ENCODE assay signal across 11 cellular contexts in the genomic region with DNA sequence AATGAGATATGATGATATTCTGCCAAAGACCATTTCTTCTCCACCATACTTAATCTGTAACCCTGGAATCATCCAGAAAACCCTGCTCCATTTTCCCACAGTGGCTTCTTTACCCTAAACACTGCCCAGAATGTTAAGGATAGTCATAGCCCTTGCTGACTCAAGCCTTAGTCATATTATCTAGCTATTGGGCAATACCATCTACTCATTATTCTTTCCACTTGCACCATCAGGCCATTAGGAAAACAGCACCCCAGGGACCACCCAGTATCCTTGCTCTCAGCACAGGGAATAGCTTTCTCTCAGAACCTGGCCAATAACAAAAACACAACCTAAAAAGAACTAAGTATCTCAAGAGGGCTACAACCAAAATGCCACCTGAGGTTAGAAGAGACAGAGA.
DNase-seq lines count a peak whose midpoint lies in the region; ATAC-seq and TF ChIP-seq lines count a peak whose summit lies in the region.
"Had no signal": no experiment of that assay in that cellular context is flagged by ENCODE, and none has a peak within 500 bp of the region (broad histone marks: within the 10 kb centered on the region; RNA-seq: fewer than 3 reads in every experiment).

No MANE protein-coding gene starts in this region.

- peaks cover 48% of the 10 kb centered on the region for H3F3A ChIP-seq in SK-N-SH (replicated peaks; ENCODE audit: insufficient read depth)

- H2AFZ ChIP-seq in SK-N-SH (ENCODE audit: low read depth): no peak overlapping the region

- CTCF ChIA-PET in SK-N-SH (lab: Yijun Ruan, JAX): no interaction called here

- H3K79me2 ChIP-seq in SK-N-SH (ENCODE audit: insufficient read depth) (no peaks in the 10 kb centered on the region), mesendoderm (ENCODE audit: control insufficient read depth, insufficient read depth, low read length) (no peaks in the 10 kb centered on the region)

- no peak overlapping the region for H3K4ac ChIP-seq in mesendoderm (ENCODE audit: low read depth, low read length)

- H3K36me3 Mint-ChIP-seq in activated T-helper 17 cell treated with anti-CD3 and anti-CD28 coated beads, Interleukin-2, amount 50 U/mL, for 72 hours (ENCODE audit: low read depth): no peaks in the 10 kb centered on the region

- H3K9me3 Mint-ChIP-seq in activated T-helper 17 cell treated with anti-CD3 and anti-CD28 coated beads, Interleukin-2, amount 50 U/mL, for 72 hours: no peaks in the 10 kb centered on the region

- no peak overlapping the region for H4K5ac ChIP-seq in mesendoderm (ENCODE audit: low read length)

- H3K23ac ChIP-seq in mesendoderm (ENCODE audit: low read length): no peak overlapping the region

- H3K4me1 ChIP-seq in SK-N-SH (ENCODE audit: control insufficient read depth in 1 of 2, insufficient read depth in 2 of 2, low read depth in 1 of 2, low read length in 1 of 2) (peaks cover 0 to 43% of the 10 kb centered on the region in 2 experiments), tibial nerve (no peaks in the 10 kb centered on the region), mesendoderm (ENCODE audit: control insufficient read depth, low read depth, low read length) (no peaks in the 10 kb centered on the region)
- H3K4me1 ChIP-seq: BE2C had no signal

- H3K27me3 Mint-ChIP-seq in activated T-helper 17 cell treated with anti-CD3 and anti-CD28 coated beads, Interleukin-2, amount 50 U/mL, for 72 hours: peaks cover 4% of the 10 kb centered on the region

- no peak overlapping the region for H3K4me3 ChIP-seq in SK-N-SH (ENCODE audit: low read depth in 2 of 2, low read length in 1 of 2)
- H3K4me3 ChIP-seq in tibial nerve: no peak overlapping the region
- H3K4me3 ChIP-seq in mesendoderm (ENCODE audit: low read length): no peak overlapping the region

- H3K36me3 ChIP-seq in SK-N-SH (replicated peaks in 1 of 2; ENCODE audit: control insufficient read depth in 1 of 2, insufficient read depth in 2 of 2, low read length in 1 of 2) (no peaks in the 10 kb centered on the region), tibial nerve (no peaks in the 10 kb centered on the region), mesendoderm (ENCODE audit: control insufficient read depth, insufficient read depth, low read length) (no peaks in the 10 kb centered on the region)
- H3K36me3 ChIP-seq: BE2C had no signal

- ATAC-seq in SK-N-SH treated with all-trans-retinoic acid at 6 μM for 48 hours (no peak), left ventricle myocardium superior (peak; percentile 80)
- ATAC-seq in activated T-helper 17 cell treated with anti-CD3 and anti-CD28 coated beads, Interleukin-2, amount 50 U/mL, for 72 hours (replicated peaks): peak; percentile 44

- H3K4me3 Mint-ChIP-seq in activated T-helper 17 cell treated with anti-CD3 and anti-CD28 coated beads, Interleukin-2, amount 50 U/mL, for 72 hours: no peak overlapping the region

- H3K4me2 ChIP-seq in SK-N-SH (no peak overlapping the region), mesendoderm (ENCODE audit: low read length) (no peak overlapping the region)

- H3K27me3 ChIP-seq in SK-N-SH (ENCODE audit: insufficient read depth) (no peaks in the 10 kb centered on the region), tibial nerve (no peaks in the 10 kb centered on the region), mesendoderm (ENCODE audit: insufficient read depth, low read length, poor library complexity) (no peaks in the 10 kb centered on the region)
- H3K27me3 ChIP-seq: BE2C had no signal

- H3K4me1 Mint-ChIP-seq in activated T-helper 17 cell treated with anti-CD3 and anti-CD28 coated beads, Interleukin-2, amount 50 U/mL, for 72 hours: no peaks in the 10 kb centered on the region

- H3K9ac ChIP-seq in SK-N-SH (peak overlapping the region; percentile 55; the same call in 1 of the 2 replicates), mesendoderm (ENCODE audit: low read length) (no peak overlapping the region)

- TF ChIP-seq POLR2A in tibial nerve (IDR thresholded peaks at IDR 0.05): no peak

- no peak for TF ChIP-seq RAD21 in SK-N-SH (IDR thresholded peaks at IDR 0.05; ENCODE audit: low read length)

- no peaks in the 10 kb centered on the region for H3K79me1 ChIP-seq in mesendoderm (ENCODE audit: low read length)

- no peak for DNase-seq in SK-N-SH
- peak; percentile 29 for DNase-seq in left ventricle myocardium superior
- DNase-seq in tibial nerve (ENCODE audit: low spot score in 2 of 2): peak; percentile 45 to 65
- DNase-seq in activated naive CD4-positive, alpha-beta T cell treated with anti-CD3 and anti-CD28 coated beads, Interleukin-2, amount 50 U/mL, for 16 hours: no peak
- DNase-seq in mesendoderm: no peak
- DNase-seq in GM13976 (ENCODE audit: low spot score): no peak
- DNase-seq: BE2C, H7 had no signal

- intact Hi-C loops in left ventricle myocardium superior (cut with micrococcal nuclease): no loop called here

- peak; percentile 32; the same call in 1 of the 2 replicates for TF ChIP-seq CTCF in SK-N-SH (IDR thresholded peaks at IDR 0.05)
- peak in 1 of 5 experiments; percentile 23 for TF ChIP-seq CTCF in tibial nerve (IDR thresholded peaks at IDR 0.05)
- TF ChIP-seq CTCF in GM13976 (IDR thresholded peaks at IDR 0.05; ENCODE audit: borderline replicate concordance, control extremely low read depth, extremely low read depth, insufficient read depth, missing control alignments): no peak

- H3K56ac ChIP-seq in mesendoderm (ENCODE audit: low read length): no peak overlapping the region

- H3K27ac ChIP-seq in SK-N-SH (ENCODE audit: low read depth in 2 of 2, low read length in 1 of 2): peak overlapping the region in 1 of 2 experiments; percentile 90; a peak in 2 of 4 replicates
- H3K27ac ChIP-seq in tibial nerve: peak overlapping the region in 1 of 4 donors; percentile 53
- H3K27ac ChIP-seq in mesendoderm (ENCODE audit: low read depth, low read length): no peak overlapping the region
- H3K27ac ChIP-seq: HL-60 had no signal

- H3K9me3 ChIP-seq in SK-N-SH: no peaks in the 10 kb centered on the region
- H3K9me3 ChIP-seq in tibial nerve: no peaks in the 10 kb centered on the region
- H3K9me3 ChIP-seq: BE2C had no signal

- no peak overlapping the region for H3K27ac Mint-ChIP-seq in activated T-helper 17 cell treated with anti-CD3 and anti-CD28 coated beads, Interleukin-2, amount 50 U/mL, for 72 hours

- H2AK5ac ChIP-seq in mesendoderm (ENCODE audit: low read length): no peak overlapping the region

- POLR2A ChIA-PET in SK-N-SH (lab: Yijun Ruan, JAX): no interaction called here

- no peak overlapping the region for H4K8ac ChIP-seq in mesendoderm (ENCODE audit: low read depth, low read length)

- H2BK5ac ChIP-seq in mesendoderm (ENCODE audit: low read length): no peak overlapping the region

- peak in 1 of 2 experiments; percentile 68; a peak in 2 of 4 replicates for TF ChIP-seq EP300 in SK-N-SH (IDR thresholded peaks at IDR 0.05; ENCODE audit: borderline replicate concordance in 1 of 2, low read depth in 1 of 2, low read length in 1 of 2)
- TF ChIP-seq EP300 in tibial nerve (IDR thresholded peaks at IDR 0.05): peak in 1 of 2 donors; percentile 78

- no peak overlapping the region for H2BK15ac ChIP-seq in mesendoderm (replicated peaks; ENCODE audit: low read depth)

- in situ Hi-C loops in GM13976 (cut with MboI; ENCODE audit: low sequenced_read_pairs, unreplicated experiment): no loop called here

- H3K18ac ChIP-seq in mesendoderm (ENCODE audit: low read length): no peak overlapping the region

- no peak overlapping the region for H2BK120ac ChIP-seq in mesendoderm (ENCODE audit: low read depth, low read length)

- no peaks in the 10 kb centered on the region for H3K9me2 ChIP-seq in SK-N-SH

- no peaks in the 10 kb centered on the region for H4K20me1 ChIP-seq in SK-N-SH (ENCODE audit: insufficient read depth)

TF ChIP-seq in SK-N-SH, 30 proteins besides CTCF, POLR2A, EP300 and RAD21 (continues in another document):
- no peak for TF ChIP-seq NRF1 (IDR thresholded peaks at IDR 0.05; ENCODE audit: low read depth, low read length)
- no peak for TF ChIP-seq IRF3 (IDR thresholded peaks at IDR 0.05; ENCODE audit: low read depth, low read length)
- TF ChIP-seq FOXJ3 (CRISPR knock-in tag; IDR thresholded peaks at IDR 0.05): no peak
- peak; percentile 30; the same call in 1 of the 2 replicates for TF ChIP-seq NFIC (IDR thresholded peaks at IDR 0.05; ENCODE audit: borderline replicate concordance)

TF ChIP-seq in SK-N-SH treated with all-trans-retinoic acid at 6 μM for 48 hours, 23 proteins besides CTCF, POLR2A, EP300 and RAD21 (continues in another document):
- TF ChIP-seq RARB (CRISPR knock-in tag; IDR thresholded peaks at IDR 0.05) (no peak), CSDC2 (CRISPR knock-in tag; IDR thresholded peaks at IDR 0.05) (no peak), ZFP3 (CRISPR knock-in tag; IDR thresholded peaks at IDR 0.05) (no peak), PPARA (CRISPR knock-in tag; IDR thresholded peaks at IDR 0.05; ENCODE audit: borderline replicate concordance) (no peak), OSR1 (CRISPR knock-in tag; IDR thresholded peaks at IDR 0.05) (no peak), TCF4 (CRISPR knock-in tag; IDR thresholded peaks at IDR 0.05; ENCODE audit: borderline replicate concordance) (no peak)
- TF ChIP-seq, protein P1, sequence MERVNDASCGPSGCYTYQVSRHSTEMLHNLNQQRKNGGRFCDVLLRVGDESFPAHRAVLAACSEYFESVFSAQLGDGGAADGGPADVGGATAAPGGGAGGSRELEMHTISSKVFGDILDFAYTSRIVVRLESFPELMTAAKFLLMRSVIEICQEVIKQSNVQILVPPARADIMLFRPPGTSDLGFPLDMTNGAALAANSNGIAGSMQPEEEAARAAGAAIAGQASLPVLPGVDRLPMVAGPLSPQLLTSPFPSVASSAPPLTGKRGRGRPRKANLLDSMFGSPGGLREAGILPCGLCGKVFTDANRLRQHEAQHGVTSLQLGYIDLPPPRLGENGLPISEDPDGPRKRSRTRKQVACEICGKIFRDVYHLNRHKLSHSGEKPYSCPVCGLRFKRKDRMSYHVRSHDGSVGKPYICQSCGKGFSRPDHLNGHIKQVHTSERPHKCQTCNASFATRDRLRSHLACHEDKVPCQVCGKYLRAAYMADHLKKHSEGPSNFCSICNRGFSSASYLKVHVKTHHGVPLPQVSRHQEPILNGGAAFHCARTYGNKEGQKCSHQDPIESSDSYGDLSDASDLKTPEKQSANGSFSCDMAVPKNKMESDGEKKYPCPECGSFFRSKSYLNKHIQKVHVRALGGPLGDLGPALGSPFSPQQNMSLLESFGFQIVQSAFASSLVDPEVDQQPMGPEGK (CRISPR knock-in tag; IDR thresholded peaks at IDR 0.05; ENCODE audit: borderline replicate concordance): no peak

Comparison
In these comparisons a context has a peak if more than half of its experiments do, and no peak if none do; other contexts are left out.
1. DNase-seq: peak in left ventricle myocardium superior (single experiment) and tibial nerve (2 of 2); none in SK-N-SH (single experiment), activated naive CD4-positive, alpha-beta T cell treated with anti-CD3 and anti-CD28 coated beads, Interleukin-2, amount 50 U/mL, for 16 hours (single experiment), mesendoderm (single experiment) and GM13976 (single experiment).